ENCODE assay signal across 8 cellular contexts in the genomic region with DNA sequence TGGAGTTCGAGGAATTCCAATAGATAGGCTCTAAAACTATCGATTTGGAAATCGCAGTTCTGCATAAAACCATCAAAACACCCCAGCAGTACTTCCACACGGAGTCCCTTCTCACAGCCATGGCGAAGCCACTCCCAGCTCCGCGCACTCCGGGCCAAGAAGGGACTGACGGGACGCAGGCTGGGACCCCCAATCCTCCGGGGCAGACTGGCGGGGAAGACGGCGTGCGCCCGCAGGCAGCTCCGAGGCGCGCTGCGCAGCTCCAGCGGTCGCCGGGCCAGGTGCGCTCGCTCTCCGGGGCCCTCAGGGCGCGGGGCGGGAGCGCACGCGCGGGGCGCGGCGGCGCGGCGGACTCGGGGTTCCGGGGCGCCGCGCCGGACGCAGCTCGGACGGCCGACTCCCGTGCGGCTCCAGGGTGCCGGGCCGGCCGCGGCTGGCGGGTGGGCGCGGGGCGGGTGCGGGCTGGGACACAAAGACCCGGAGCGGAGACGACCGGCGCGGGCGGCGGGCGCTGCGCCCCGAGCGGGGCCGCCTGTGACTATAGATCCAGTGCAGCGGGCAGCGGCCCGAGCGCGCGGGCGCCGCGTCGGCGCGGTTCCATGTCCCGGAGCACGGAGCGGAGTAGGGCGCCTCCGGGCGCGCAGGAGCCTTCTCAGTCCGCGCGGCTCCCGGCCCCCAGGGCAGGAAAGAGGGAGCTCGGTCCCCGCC. TPM values are rescaled to one million over a fixed set of nuclear protein-coding genes. Genes with fewer than 3 reads are reported as not detected.
DNase-seq lines count a peak whose midpoint lies in the region; ATAC-seq and TF ChIP-seq lines count a peak whose summit lies in the region.

No MANE protein-coding gene starts in this region.

- intact Hi-C loops in lower lobe of right lung (cut with DNase I), result loop anchor here (10.0 kb wide), 1 partner anchor 450 kb away; no protein-coding TSS in a partner anchor
- intact Hi-C loops in thyroid gland (cut with DNase I), result loop anchor here (10.0 kb wide), 1 partner anchor 450 kb away; no protein-coding TSS in a partner anchor

- TF ChIP-seq CTCF in AG09309 (IDR thresholded peaks at IDR 0.05; ENCODE audit: control insufficient read depth, insufficient read depth, low read depth, low read length, missing control alignments), result no peak
- no peak for TF ChIP-seq CTCF in lower lobe of right lung (IDR thresholded peaks at IDR 0.05)
- no peak for TF ChIP-seq CTCF in thyroid gland (IDR thresholded peaks at IDR 0.05)

- no peak overlapping the region for H3K27ac Mint-ChIP-seq in T-cell

- DNase-seq in AG09309 (ENCODE audit: low read depth) (no peak), T-cell (peak in 23 of 34 experiments; percentile 1 to 38 (median 8)), dermis blood vessel endothelial cell (peak; percentile 41), lower lobe of right lung (peak; percentile 53), thyroid gland (peak; percentile 12 to 45), islet precursor cell (no peak)

- peaks cover 38% of the 10 kb centered on the region for H3K4me1 ChIP-seq in lower lobe of right lung
- peaks cover 0 to 6% of the 10 kb centered on the region in 2 donors for H3K4me1 ChIP-seq in thyroid gland

- H3K9me3 Mint-ChIP-seq in T-cell, result no peaks in the 10 kb centered on the region

- TF ChIP-seq POLR2A in thyroid gland (IDR thresholded peaks at IDR 0.05), result no peak

- H3K27me3 ChIP-seq in lower lobe of right lung (ENCODE audit: low read depth), result peaks cover 6% of the 10 kb centered on the region
- no peaks in the 10 kb centered on the region for H3K27me3 ChIP-seq in thyroid gland

- peaks cover 21 to 25% (median 21%) of the 10 kb centered on the region in 3 donors for H3K4me1 Mint-ChIP-seq in T-cell

- POLR2A ChIA-PET in T-cell (lab: Charles Lee), result interaction anchor here in 1 of 2 donors (0.5 kb wide), 1 partner anchor 9 kb away, joined by 4 read pairs; no protein-coding TSS in a partner anchor

- WGBS in thyroid gland, 2 donors, result 0 to 2% methylated on average over 4 to 34 of the region's 98 CpGs

- H3K27me3 Mint-ChIP-seq in T-cell, result peaks cover 28 to 41% of the 10 kb centered on the region in 2 donors

- H3K36me3 ChIP-seq in lower lobe of right lung (no peaks in the 10 kb centered on the region), thyroid gland (no peaks in the 10 kb centered on the region)

- H3K4me3 Mint-ChIP-seq in T-cell, result peak overlapping the region; percentile 82 to 90 (median 84)

- ATAC-seq in GM18873 (IDR thresholded peaks at IDR 0.05; ENCODE audit: low FRiP score, unreplicated experiment) (peak; percentile 36), HG03060 (IDR thresholded peaks at IDR 0.05; ENCODE audit: low read depth, unreplicated experiment) (peak; percentile 7), T-cell (replicated peaks in 1 of 4) (peak; percentile 20 to 36 (median 24)), lower lobe of right lung (peak in 1 of 2 donors; percentile 5)

- H3K9me3 ChIP-seq in lower lobe of right lung (no peaks in the 10 kb centered on the region), thyroid gland (no peaks in the 10 kb centered on the region)

- H3K4me3 ChIP-seq in AG09309 (ENCODE audit: control insufficient read depth, low read depth, low read length), result peak overlapping the region; percentile 81
- peak overlapping the region; percentile 88 for H3K4me3 ChIP-seq in lower lobe of right lung
- H3K4me3 ChIP-seq in thyroid gland (replicated peaks in 1 of 3), result peak overlapping the region; percentile 33 to 68 (median 63)

- CTCF ChIA-PET in T-cell (lab: Charles Lee), result interaction anchor here (0.6 to 2.1 kb wide), 4 partner anchors 13 to 36 kb away, joined by 3 to 11 read pairs (median 6); a partner anchor contains a TSS

- H3K36me3 Mint-ChIP-seq in T-cell, result no peaks in the 10 kb centered on the region

- H3K27ac ChIP-seq in lower lobe of right lung, result peak overlapping the region; percentile 80
- peak overlapping the region; percentile 22 to 77 (median 73) for H3K27ac ChIP-seq in thyroid gland

RNA-seq across cellular contexts. Expression of a gene that starts 0.5 kb away (rescaled TPM):
- under 1 TPM; 0.18 to 0.47 (median 0.33) TPM for total RNA-seq in T-cell
- 60.1 and 121 TPM in 2 replicates for total RNA-seq in dermis blood vessel endothelial cell
- total RNA-seq in lower lobe of right lung, result 47.0 TPM
- total RNA-seq in thyroid gland, result 10 to 100 TPM; 10.8 to 22.5 (median 17.0) TPM

RNA-seq across cellular contexts. Expression of a gene that starts 32.9 kb away (rescaled TPM):
- total RNA-seq in T-cell (100 to 1,000 TPM; 158 to 197 (median 184) TPM), dermis blood vessel endothelial cell (51.0 and 71.6 TPM in 2 replicates), lower lobe of right lung (108 TPM), thyroid gland (100 to 1,000 TPM in 3 of 4 donors, 10 to 100 TPM in 1; 73.9 to 165 (median 119) TPM)

Comparison
In these comparisons a context has a peak if more than half of its experiments do, and no peak if none do; other contexts are left out.
1. DNase-seq: peak in T-cell (23 of 34), dermis blood vessel endothelial cell (single experiment), lower lobe of right lung (single experiment) and thyroid gland (2 of 2); none in AG09309 (single experiment) and islet precursor cell (single experiment).
2. RNA of a gene that starts 0.5 kb away (total RNA-seq): 60.1 to 121 TPM in dermis blood vessel endothelial cell, 47.0 TPM in lower lobe of right lung (single experiment) and 10.8 to 22.5 TPM in thyroid gland; 0.18 to 0.47 TPM in T-cell; every median in the first group is over 4 times any median in the second.
3. Peak in every context shown above with its lines, with median percentiles within 50 percentile points of each other: H3K4me3 ChIP-seq.